ENCODE assay signal across 7 cellular contexts in genomic region chr7:108592633-108593277, GRCh38. TPM values are rescaled to one million over a fixed set of nuclear protein-coding genes. Genes with fewer than 3 reads are reported as not detected.
DNase-seq lines count a peak whose midpoint lies in the region; ATAC-seq and TF ChIP-seq lines count a peak whose summit lies in the region.

No MANE protein-coding gene starts in this region.

- BruUV-seq in mammary epithelial cell (replicated peaks; lab: Mats Ljungman, UMichigan), result no TSS peak

- WGBS in mammary epithelial cell (ENCODE audit: low coverage, missing lambda C conversion rate), result 20% methylated on average over 4 of the region's 4 CpGs
- WGBS in gastroesophageal sphincter (ENCODE audit: low coverage in 1 of 2), 2 donors, result 22 to 49% methylated on average over 3 to 4 of the region's 4 CpGs

- DNase-seq in H4 (ENCODE audit: low spot score) (peak; percentile 27), NCI-H2227 treated with DMSO at 0.1 percent for 48 hours (lab: John Stamatoyannopoulos, UW) (peak; percentile 15), mammary epithelial cell (peak; percentile 12), putamen (ENCODE audit: low spot score) (peak; percentile 42)

- in situ Hi-C loops in mammary epithelial cell (cut with MboI; ENCODE audit: low sequenced_read_pairs in 2 of 2), result no loop called here

- H3K27ac ChIP-seq in mammary epithelial cell (ENCODE audit: insufficient read depth, low read depth, low read length) (no peak overlapping the region), gastroesophageal sphincter (no peak overlapping the region)

- H4K20me1 ChIP-seq in mammary epithelial cell (ENCODE audit: insufficient read depth, low read length), result no peaks in the 10 kb centered on the region

- CTCF ChIA-PET in mammary epithelial cell (lab: Charles Lee; ENCODE audit: low non-redundant PET), result no interaction called here

- peaks cover 3% of the 10 kb centered on the region for H3K27me3 ChIP-seq in mammary epithelial cell (ENCODE audit: insufficient read depth, low read length)
- no peaks in the 10 kb centered on the region for H3K27me3 ChIP-seq in gastroesophageal sphincter

- H3K4me2 ChIP-seq in mammary epithelial cell (ENCODE audit: insufficient read depth, low read depth, low read length), result no peak overlapping the region

- dilution Hi-C loops in mammary epithelial cell (cut with HindIII; ENCODE audit: low sequenced_read_pairs), result no loop called here

- no peaks in the 10 kb centered on the region for H3K4me1 ChIP-seq in mammary epithelial cell (ENCODE audit: insufficient read depth, low read length)
- H3K4me1 ChIP-seq in gastroesophageal sphincter, result no peaks in the 10 kb centered on the region

- no peak for TF ChIP-seq EP300 in gastroesophageal sphincter (IDR thresholded peaks at IDR 0.05)

- H3K9ac ChIP-seq in mammary epithelial cell (ENCODE audit: insufficient read depth, low read length), result no peak overlapping the region

- H3K9me3 ChIP-seq in mammary epithelial cell (replicated peaks; ENCODE audit: insufficient read depth, low read length), result no peaks in the 10 kb centered on the region
- no peaks in the 10 kb centered on the region for H3K9me3 ChIP-seq in gastroesophageal sphincter

- H3K36me3 ChIP-seq in mammary epithelial cell (ENCODE audit: insufficient read depth, low read length), result no peaks in the 10 kb centered on the region
- H3K36me3 ChIP-seq in gastroesophageal sphincter, result no peaks in the 10 kb centered on the region

- TF ChIP-seq CTCF in mammary epithelial cell (conservative IDR thresholded peaks at IDR 0.05 in 1 of 2, IDR thresholded peaks at IDR 0.05 in 1 of 2; ENCODE audit: extremely low read depth in 1 of 2, insufficient read depth in 1 of 2, low read depth in 1 of 2, low read length in 2 of 2) (peak; percentile 15 to 36), gastroesophageal sphincter (IDR thresholded peaks at IDR 0.05) (no peak)

- ATAC-seq in HG03442 (IDR thresholded peaks at IDR 0.05; ENCODE audit: unreplicated experiment) (no peak), GM18498 (IDR thresholded peaks at IDR 0.05; ENCODE audit: unreplicated experiment) (no peak), gastroesophageal sphincter (no peak)

- no peaks in the 10 kb centered on the region for H3K79me2 ChIP-seq in mammary epithelial cell (ENCODE audit: insufficient read depth, low read length)

- no peak overlapping the region for H3K4me3 ChIP-seq in mammary epithelial cell (replicated peaks in 1 of 3; ENCODE audit: insufficient read depth in 1 of 3, low read depth in 2 of 3, low read length in 3 of 3)
- no peak overlapping the region for H3K4me3 ChIP-seq in gastroesophageal sphincter

- H2AFZ ChIP-seq in mammary epithelial cell (ENCODE audit: low read depth, low read length), result peak overlapping the region; percentile 20

- no peak for TF ChIP-seq POLR2A in gastroesophageal sphincter (IDR thresholded peaks at IDR 0.05)

- intact Hi-C loops in mammary epithelial cell (cut with micrococcal nuclease), result no loop called here

RNA-seq across cellular contexts. Expression of gene DNAJB9, which starts 23.1 kb away (rescaled TPM):
- total RNA-seq in H4 (2014; rRNA removed; shearing (Covaris generic)), result 17.4 and 20.9 TPM in 2 replicates
- total RNA-seq in mammary epithelial cell, result 10 to 100 TPM; 25.8 to 47.0 TPM
- polyA plus RNA-seq in mammary epithelial cell, result 8.2 TPM
- polyA minus RNA-seq in mammary epithelial cell, result 7.4 TPM
- 10 to 100 TPM; 17.4 to 31.2 (median 24.4) TPM for total RNA-seq in gastroesophageal sphincter

RNA-seq across cellular contexts. Expression of gene THAP5, which starts 23.2 kb away (rescaled TPM):
- total RNA-seq in H4 (2014; rRNA removed; shearing (Covaris generic)), result 21.1 and 27.1 TPM in 2 replicates
- total RNA-seq in mammary epithelial cell (10 to 100 TPM; 23.9 to 25.0 TPM), gastroesophageal sphincter (10 to 100 TPM; 30.8 to 41.7 (median 36.2) TPM)
- 5.2 TPM for polyA plus RNA-seq in mammary epithelial cell
- 15.3 TPM for polyA minus RNA-seq in mammary epithelial cell

Comparison
In these comparisons a context has a peak if more than half of its experiments do, and no peak if none do; other contexts are left out.
1. CTCF ChIP-seq: peak in mammary epithelial cell (2 of 2); none in gastroesophageal sphincter (0 of 4).
2. Peak in every context shown above with its lines, with median percentiles within 50 percentile points of each other: DNase-seq.